Comparison of ENCODE assay signal across 18 cellular contexts in genomic region chr22:19407649-19408606, GRCh38. TPM values are rescaled to one million over a fixed set of nuclear protein-coding genes. Genes with fewer than 3 reads are reported as not detected.
DNase-seq lines count a peak whose midpoint lies in the region; ATAC-seq and TF ChIP-seq lines count a peak whose summit lies in the region.
"Had no signal": no experiment of that assay in that cellular context is flagged by ENCODE, and none has a peak within 500 bp of the region (broad histone marks: within the 10 kb centered on the region; RNA-seq: fewer than 3 reads in every experiment).

No MANE protein-coding gene starts in this region.

- H3K9me3 ChIP-seq in stomach = no peaks in the 10 kb centered on the region
- no peaks in the 10 kb centered on the region for H3K9me3 ChIP-seq in tibial artery
- H3K9me3 ChIP-seq: right lobe of liver, upper lobe of right lung had no signal

- peaks cover 39 to 72% (median 71%) of the 10 kb centered on the region in 4 donors for H3K36me3 ChIP-seq in stomach
- H3K36me3 ChIP-seq in tibial artery = peaks cover 40 to 61% (median 60%) of the 10 kb centered on the region in 3 donors

- peak; percentile 33 for ATAC-seq in Right ventricle myocardium superior (ENCODE audit: poor library complexity)
- ATAC-seq in Right ventricle myocardium inferior = no peak
- peak; percentile 72 for ATAC-seq in SK-N-SH treated with all-trans-retinoic acid at 6 μM for 48 hours
- peak in 1 of 2 donors; percentile 12 for ATAC-seq in left cardiac atrium
- ATAC-seq in GM21367 (IDR thresholded peaks at IDR 0.05; ENCODE audit: unreplicated experiment) = no peak
- ATAC-seq: activated naive CD4-positive, alpha-beta T cell treated with anti-CD3 and anti-CD28 coated beads, Interleukin-2, amount 50 U/mL, for 72 hours; upper lobe of right lung had no signal

- no peak for TF ChIP-seq POLR2A in stomach (IDR thresholded peaks at IDR 0.05)

- H3K27ac ChIP-seq in stomach = no peak overlapping the region
- no peak overlapping the region for H3K27ac ChIP-seq in tibial artery
- H3K27ac ChIP-seq: right lobe of liver, upper lobe of right lung had no signal

- H3K27me3 ChIP-seq in stomach (no peaks in the 10 kb centered on the region), tibial artery (no peaks in the 10 kb centered on the region)
- H3K27me3 ChIP-seq: right lobe of liver, upper lobe of right lung had no signal

- intact Hi-C loops in Right ventricle myocardium superior (cut with DNase I) (no loop called here), Right ventricle myocardium inferior (cut with DNase I) (no loop called here), left cardiac atrium (cut with DNase I) (no loop called here), stomach (cut with DNase I; ENCODE audit: low total_unique reads) (no loop called here), tibial artery (cut with DNase I; ENCODE audit: low total_unique reads) (no loop called here)

- no peak for DNase-seq in Right ventricle myocardium superior
- no peak for DNase-seq in Right ventricle myocardium inferior (ENCODE audit: missing footprints)
- DNase-seq in left cardiac atrium = peak; percentile 27
- peak; percentile 73 for DNase-seq in stomach
- no peak for DNase-seq in tibial artery
- no peak for DNase-seq in midbrain (lab: John Stamatoyannopoulos, UW)
- DNase-seq: activated CD8-positive, alpha-beta memory T cell treated with anti-CD3 and anti-CD28 coated beads, Interleukin-2, amount 50 U/mL, for 48 hours; caudate nucleus; CD4-positive, alpha-beta memory T cell; HCEC 1CT; mammary epithelial cell; MM.1S; right lobe of liver; T-helper 9 cell; upper lobe of right lung had no signal

- H3K4me3 ChIP-seq in stomach = no peak overlapping the region
- no peak overlapping the region for H3K4me3 ChIP-seq in tibial artery
- H3K4me3 ChIP-seq: right lobe of liver, upper lobe of right lung had no signal

- TF ChIP-seq EP300 in stomach (IDR thresholded peaks at IDR 0.05) = no peak

- 57 to 71% (median 65%) methylated on average over 16 of the region's 16 CpGs for WGBS in stomach, 5 donors

- TF ChIP-seq CTCF in stomach (IDR thresholded peaks at IDR 0.05) = no peak
- no peak for TF ChIP-seq CTCF in tibial artery (IDR thresholded peaks at IDR 0.05)

- H3K4me1 ChIP-seq in stomach (peaks cover 0 to 22% (median 13%) of the 10 kb centered on the region in 4 donors), tibial artery (no peaks in the 10 kb centered on the region)
- H3K4me1 ChIP-seq: upper lobe of right lung had no signal

TF ChIP-seq in SK-N-SH treated with all-trans-retinoic acid at 6 μM for 48 hours, 23 proteins besides CTCF, POLR2A, EP300 and RAD21:
- no peak for TF ChIP-seq ZFP30 (CRISPR knock-in tag; IDR thresholded peaks at IDR 0.05)
- peak; percentile 90 for TF ChIP-seq TCF4 (CRISPR knock-in tag; IDR thresholded peaks at IDR 0.05; ENCODE audit: borderline replicate concordance)

RNA-seq across cellular contexts. Expression of gene HIRA, which starts 23.6 kb away (rescaled TPM):
- total RNA-seq in Right ventricle myocardium superior (18.2 TPM), Right ventricle myocardium inferior (17.4 TPM), left cardiac atrium (10 to 100 TPM; 15.3 to 22.1 TPM), stomach (10 to 100 TPM in 4 of 5 donors, 1 to 10 TPM in 1; 6.4 to 47.2 (median 13.4) TPM)
- polyA plus RNA-seq in stomach = 10 to 100 TPM in 2 of 3 donors, 1 to 10 TPM in 1; 9.2 to 14.8 (median 10.8) TPM

RNA-seq across cellular contexts. Expression of gene MRPL40, which starts 24.4 kb away (rescaled TPM):
- total RNA-seq in Right ventricle myocardium superior (56.1 TPM), Right ventricle myocardium inferior (60.4 TPM), left cardiac atrium (10 to 100 TPM; 30.2 to 32.2 TPM), stomach (10 to 100 TPM in 3 of 5 donors, 1 to 10 TPM in 2; 2.3 to 25.0 (median 11.2) TPM)
- 10 to 100 TPM; 43.6 to 61.1 (median 57.3) TPM for polyA plus RNA-seq in stomach

RNA-seq across cellular contexts. Expression of gene C22orf39, which starts 39.6 kb away (rescaled TPM):
- total RNA-seq in Right ventricle myocardium superior (65.7 TPM), Right ventricle myocardium inferior (63.3 TPM), left cardiac atrium (10 to 100 TPM; 38.3 to 48.0 TPM), stomach (100 to 1,000 TPM in 1 of 5 donors, 10 to 100 TPM in 4; 23.6 to 124 (median 46.3) TPM)
- polyA plus RNA-seq in stomach = 10 to 100 TPM; 33.1 to 58.2 (median 36.6) TPM

Comparison
In these comparisons a context has a peak if more than half of its experiments do, and no peak if none do; other contexts are left out.
1. ATAC-seq: peak in Right ventricle myocardium superior (single experiment) and SK-N-SH treated with all-trans-retinoic acid at 6 μM for 48 hours (single experiment); none in Right ventricle myocardium inferior (single experiment) and GM21367 (single experiment).
2. DNase-seq: peak in left cardiac atrium (single experiment) and stomach (single experiment); none in Right ventricle myocardium superior (single experiment), Right ventricle myocardium inferior (single experiment), tibial artery (0 of 2) and midbrain (single experiment).